ENCODE assay signal across 17 cellular contexts in the genomic region with DNA sequence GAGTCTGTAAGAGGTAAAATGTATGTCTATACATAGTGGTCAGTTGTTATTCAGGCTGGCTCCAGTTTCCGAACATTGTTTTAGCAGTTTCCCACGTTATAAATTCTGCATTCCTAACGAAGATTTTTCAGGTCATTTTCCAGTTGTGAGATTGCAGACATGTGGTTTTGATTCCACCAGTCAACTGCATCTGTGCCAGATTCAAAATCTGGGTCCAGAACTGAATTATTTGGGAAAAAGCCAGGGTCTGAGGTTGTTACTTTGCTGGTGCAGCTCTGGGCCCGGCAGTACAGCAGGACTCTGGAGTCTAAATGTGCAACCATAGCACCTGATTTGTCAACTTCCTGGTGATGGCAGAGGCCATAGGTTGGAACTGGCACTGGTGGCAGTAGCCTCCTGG.
"Had no signal": no experiment of that assay in that cellular context is flagged by ENCODE, and none has a peak within 500 bp of the region (broad histone marks: within the 10 kb centered on the region; RNA-seq: fewer than 3 reads in every experiment).

No MANE protein-coding gene starts in this region.

- H3K27me3 ChIP-seq: esophagus muscularis mucosa, gastroesophageal sphincter, neutrophil, sigmoid colon had no signal

- H3K4me3 ChIP-seq: esophagus muscularis mucosa, gastroesophageal sphincter, sigmoid colon, skin epidermis had no signal

- ATAC-seq: effector memory CD8-positive, alpha-beta T cell; gastroesophageal sphincter; left lobe of liver; naive thymus-derived CD4-positive, alpha-beta T cell; stimulated activated naive B cell treated with anti-CD40 and anti-IgM and Interleukin-4, amounts not matched to agents 10 μg/mL and 1 μg/mL and 100 μg/mL, for 72 hours; stimulated activated naive CD8-positive, alpha-beta T cell treated with anti-CD3 and anti-CD28 coated beads, Interleukin-15, amount 100 ng/mL, for 72 hours had no signal

- H3K27ac ChIP-seq: epithelial cell of prostate, esophagus muscularis mucosa, gastroesophageal sphincter, neutrophil, sigmoid colon, skin epidermis had no signal

- H3K36me3 ChIP-seq: esophagus muscularis mucosa, gastroesophageal sphincter, neutrophil, sigmoid colon had no signal

- H3K4me1 ChIP-seq: esophagus muscularis mucosa, gastroesophageal sphincter, sigmoid colon had no signal

- H3K9me3 ChIP-seq: esophagus muscularis mucosa, gastroesophageal sphincter, neutrophil, sigmoid colon had no signal

- DNase-seq: effector memory CD8-positive, alpha-beta T cell; glutamatergic neuron; islet precursor cell; mammary epithelial cell; naive thymus-derived CD4-positive, alpha-beta T cell; sigmoid colon; stimulated activated CD4-positive, alpha-beta T cell treated with anti-CD3 and anti-CD28 coated beads, Interleukin-2, amount 100 ng/mL, for 24 hours; stimulated activated CD4-positive, alpha-beta T cell treated with anti-CD3 and anti-CD28 coated beads, Interleukin-4, amount 100 ng/mL, for 4 hours; stimulated activated naive B cell treated with anti-CD40 and anti-IgM and Interleukin-4, amounts not matched to agents 10 μg/mL and 1 μg/mL and 100 μg/mL, for 72 hours; stimulated activated naive CD8-positive, alpha-beta T cell treated with anti-CD3 and anti-CD28 coated beads, Interleukin-15, amount 100 ng/mL, for 72 hours; substantia nigra had no signal
